Comparison of ENCODE assay signal across 21 cellular contexts in genomic region chr6:25295651-25296050, GRCh38. TPM values are rescaled to one million over a fixed set of nuclear protein-coding genes. Genes with fewer than 3 reads are reported as not detected.
DNase-seq lines count a peak whose midpoint lies in the region; ATAC-seq and TF ChIP-seq lines count a peak whose summit lies in the region.
"Had no signal": no experiment of that assay in that cellular context is flagged by ENCODE, and none has a peak within 500 bp of the region (broad histone marks: within the 10 kb centered on the region; RNA-seq: fewer than 3 reads in every experiment).

No MANE protein-coding gene starts in this region.

- no peak overlapping the region for H3K27ac ChIP-seq in foreskin keratinocyte
- H3K27ac ChIP-seq in muscle layer of duodenum (ENCODE audit: low read length) = peak overlapping the region; percentile 12
- peak overlapping the region; percentile 61 for H3K27ac ChIP-seq in vagina
- no peak overlapping the region for H3K27ac ChIP-seq in brain microvascular endothelial cell
- H3K27ac ChIP-seq: A549 had no signal

- ATAC-seq in Right ventricle myocardium superior (ENCODE audit: poor library complexity) (peak; percentile 13), Right ventricle myocardium inferior (no peak), foreskin keratinocyte (peak; percentile 56)
- ATAC-seq: A549; activated T-cell treated with anti-CD3 and anti-CD28 coated beads, Interleukin-2, amount 50 U/mL, for 72 hours; left lobe of liver; naive thymus-derived CD4-positive, alpha-beta T cell; Panc1; stimulated activated memory B cell treated with anti-CD40 and anti-IgM and Interleukin-4, amounts not matched to agents 10 μg/mL and 1 μg/mL and 100 μg/mL, for 72 hours had no signal

- H3K36me3 Mint-ChIP-seq in activated CD4-positive, alpha-beta memory T cell treated with anti-CD3 and anti-CD28 coated beads, Interleukin-2, amount 10 ng/mL, durations not matched to agents 7 days and 5 days (ENCODE audit: low read depth) = no peaks in the 10 kb centered on the region
- H3K36me3 Mint-ChIP-seq: activated naive CD8-positive, alpha-beta T cell treated with anti-CD3 and anti-CD28 coated beads, Interleukin-2, amount 10 ng/mL, durations not matched to agents 7 days and 5 days; stimulated activated memory B cell treated with anti-CD40 and anti-IgM and Interleukin-4, amounts not matched to agents 10 μg/mL and 1 μg/mL and 100 μg/mL, for 72 hours had no signal

- CTCF ChIA-PET in activated CD4-positive, alpha-beta memory T cell treated with anti-CD3 and anti-CD28 coated beads, Interleukin-2, amount 10 ng/mL, durations not matched to agents 7 days and 5 days (lab: Charles Lee) = no interaction called here

- H3K27me3 Mint-ChIP-seq in activated CD4-positive, alpha-beta memory T cell treated with anti-CD3 and anti-CD28 coated beads, Interleukin-2, amount 10 ng/mL, durations not matched to agents 7 days and 5 days = peaks cover 2% of the 10 kb centered on the region
- H3K27me3 Mint-ChIP-seq: activated naive CD8-positive, alpha-beta T cell treated with anti-CD3 and anti-CD28 coated beads, Interleukin-2, amount 10 ng/mL, durations not matched to agents 7 days and 5 days; progenitor cell of endocrine pancreas; stimulated activated memory B cell treated with anti-CD40 and anti-IgM and Interleukin-4, amounts not matched to agents 10 μg/mL and 1 μg/mL and 100 μg/mL, for 72 hours had no signal

- in situ Hi-C loops in brain microvascular endothelial cell (cut with HindIII; ENCODE audit: low pct_ligation_motif_present, low sequenced_read_pairs) = no loop called here

- DNase-seq in Right ventricle myocardium superior (no peak), Right ventricle myocardium inferior (ENCODE audit: missing footprints) (no peak), foreskin keratinocyte (peak in 1 of 2 donors; percentile 34), vagina (ENCODE audit: extremely low spot score in 2 of 2) (no peak), brain microvascular endothelial cell (no peak)
- DNase-seq in activated CD8-positive, alpha-beta memory T cell treated with anti-CD3 and anti-CD28 coated beads, Interleukin-2, amount 50 U/mL, for 48 hours = no peak
- DNase-seq in activated CD4-positive, alpha-beta memory T cell treated with anti-CD3 and anti-CD28 coated beads, Interleukin-2, amount 10 ng/mL, durations not matched to agents 7 days and 5 days = no peak
- DNase-seq: activated naive CD8-positive, alpha-beta T cell treated with anti-CD3 and anti-CD28 coated beads, Interleukin-2, amount 10 ng/mL, durations not matched to agents 7 days and 5 days; activated T-cell treated with anti-CD3 and anti-CD28 coated beads, Interleukin-2, amount 50 U/mL, for 72 hours; central memory CD4-positive, alpha-beta T cell; effector CD4-positive, alpha-beta T cell; H9; Karpas-422; NCI-H1105 treated with DMSO at 0.1 percent for 48 hours had no signal

- H3K4me1 ChIP-seq in foreskin keratinocyte = no peaks in the 10 kb centered on the region
- H3K4me1 ChIP-seq in muscle layer of duodenum (ENCODE audit: control insufficient read depth in 1 of 2, insufficient read depth in 2 of 2, low read length in 2 of 2) = peaks cover 0 to 13% of the 10 kb centered on the region in 2 donors
- peaks cover 21% of the 10 kb centered on the region for H3K4me1 ChIP-seq in vagina
- H3K4me1 ChIP-seq: A549 had no signal

- no peak for TF ChIP-seq CTCF in foreskin keratinocyte (conservative IDR thresholded peaks at IDR 0.05)
- no peak for TF ChIP-seq CTCF in vagina (IDR thresholded peaks at IDR 0.05)
- no peak for TF ChIP-seq CTCF in brain microvascular endothelial cell (IDR thresholded peaks at IDR 0.05; ENCODE audit: low read depth, low read length, missing control alignments)

- no peak for TF ChIP-seq POLR2A in vagina (IDR thresholded peaks at IDR 0.05)

- POLR2A ChIA-PET in activated CD4-positive, alpha-beta memory T cell treated with anti-CD3 and anti-CD28 coated beads, Interleukin-2, amount 10 ng/mL, durations not matched to agents 7 days and 5 days (lab: Charles Lee) = no interaction called here

- H3K4me1 Mint-ChIP-seq in activated CD4-positive, alpha-beta memory T cell treated with anti-CD3 and anti-CD28 coated beads, Interleukin-2, amount 10 ng/mL, durations not matched to agents 7 days and 5 days = no peaks in the 10 kb centered on the region
- H3K4me1 Mint-ChIP-seq: activated naive CD8-positive, alpha-beta T cell treated with anti-CD3 and anti-CD28 coated beads, Interleukin-2, amount 10 ng/mL, durations not matched to agents 7 days and 5 days had no signal

- H3K27ac Mint-ChIP-seq in activated CD4-positive, alpha-beta memory T cell treated with anti-CD3 and anti-CD28 coated beads, Interleukin-2, amount 10 ng/mL, durations not matched to agents 7 days and 5 days = no peak overlapping the region
- H3K27ac Mint-ChIP-seq: activated naive CD8-positive, alpha-beta T cell treated with anti-CD3 and anti-CD28 coated beads, Interleukin-2, amount 10 ng/mL, durations not matched to agents 7 days and 5 days; activated T-cell treated with anti-CD3 and anti-CD28 coated beads, Interleukin-2, amount 50 U/mL, for 72 hours; H9; progenitor cell of endocrine pancreas; stimulated activated memory B cell treated with anti-CD40 and anti-IgM and Interleukin-4, amounts not matched to agents 10 μg/mL and 1 μg/mL and 100 μg/mL, for 72 hours had no signal

- no peaks in the 10 kb centered on the region for H3K36me3 ChIP-seq in muscle layer of duodenum (ENCODE audit: control insufficient read depth in 1 of 2, insufficient read depth in 2 of 2, low read length in 2 of 2)
- no peaks in the 10 kb centered on the region for H3K36me3 ChIP-seq in vagina
- H3K36me3 ChIP-seq in brain microvascular endothelial cell (replicated peaks) = no peaks in the 10 kb centered on the region

- no peak overlapping the region for H3K4me3 Mint-ChIP-seq in activated CD4-positive, alpha-beta memory T cell treated with anti-CD3 and anti-CD28 coated beads, Interleukin-2, amount 10 ng/mL, durations not matched to agents 7 days and 5 days
- H3K4me3 Mint-ChIP-seq: activated naive CD8-positive, alpha-beta T cell treated with anti-CD3 and anti-CD28 coated beads, Interleukin-2, amount 10 ng/mL, durations not matched to agents 7 days and 5 days; activated T-cell treated with anti-CD3 and anti-CD28 coated beads, Interleukin-2, amount 50 U/mL, for 72 hours; H9; stimulated activated memory B cell treated with anti-CD40 and anti-IgM and Interleukin-4, amounts not matched to agents 10 μg/mL and 1 μg/mL and 100 μg/mL, for 72 hours had no signal

- H3K27me3 ChIP-seq in foreskin keratinocyte (no peaks in the 10 kb centered on the region), muscle layer of duodenum (ENCODE audit: low read depth, low read length) (no peaks in the 10 kb centered on the region), vagina (no peaks in the 10 kb centered on the region), brain microvascular endothelial cell (replicated peaks) (no peaks in the 10 kb centered on the region)

- intact Hi-C loops in Right ventricle myocardium superior (cut with DNase I) (no loop called here), Right ventricle myocardium inferior (cut with DNase I) (no loop called here), vagina (cut with DNase I) (no loop called here)

- no peaks in the 10 kb centered on the region for H3K9me3 ChIP-seq in muscle layer of duodenum (ENCODE audit: control insufficient read depth in 1 of 2, low read length in 2 of 2)
- H3K9me3 ChIP-seq in vagina = no peaks in the 10 kb centered on the region
- H3K9me3 ChIP-seq: A549 had no signal

- H3K4me3 ChIP-seq in muscle layer of duodenum (ENCODE audit: low read depth in 1 of 2, low read length in 2 of 2) (no peak overlapping the region), vagina (no peak overlapping the region), brain microvascular endothelial cell (ENCODE audit: low read depth, low read length) (no peak overlapping the region)
- H3K4me3 ChIP-seq: A549 had no signal

- H3K9me3 Mint-ChIP-seq in activated CD4-positive, alpha-beta memory T cell treated with anti-CD3 and anti-CD28 coated beads, Interleukin-2, amount 10 ng/mL, durations not matched to agents 7 days and 5 days = no peaks in the 10 kb centered on the region
- H3K9me3 Mint-ChIP-seq: activated naive CD8-positive, alpha-beta T cell treated with anti-CD3 and anti-CD28 coated beads, Interleukin-2, amount 10 ng/mL, durations not matched to agents 7 days and 5 days; H9; naive thymus-derived CD4-positive, alpha-beta T cell; stimulated activated memory B cell treated with anti-CD40 and anti-IgM and Interleukin-4, amounts not matched to agents 10 μg/mL and 1 μg/mL and 100 μg/mL, for 72 hours had no signal

RNA-seq across cellular contexts. Expression of gene CARMIL1, which starts 16.5 kb away (rescaled TPM):
- total RNA-seq in Right ventricle myocardium superior (3.4 TPM), Right ventricle myocardium inferior (5.4 TPM), foreskin keratinocyte (24.8 and 25.2 TPM in 2 replicates), vagina (19.6 TPM)
- 12.7 and 13.5 TPM in 2 replicates for polyA plus RNA-seq in foreskin keratinocyte
- total RNA-seq in activated CD4-positive, alpha-beta memory T cell treated with anti-CD3 and anti-CD28 coated beads, Interleukin-2, amount 10 ng/mL, durations not matched to agents 7 days and 5 days = 1 to 10 TPM; 1.3 to 1.5 TPM

Comparison
In these comparisons a context has a peak if more than half of its experiments do, and no peak if none do; other contexts are left out.
1. H3K27ac ChIP-seq: peak in muscle layer of duodenum (single experiment) and vagina (single experiment); none in foreskin keratinocyte (single experiment) and brain microvascular endothelial cell (single experiment).